Comparison of ENCODE assay signal across 8 cellular contexts in the genomic region with DNA sequence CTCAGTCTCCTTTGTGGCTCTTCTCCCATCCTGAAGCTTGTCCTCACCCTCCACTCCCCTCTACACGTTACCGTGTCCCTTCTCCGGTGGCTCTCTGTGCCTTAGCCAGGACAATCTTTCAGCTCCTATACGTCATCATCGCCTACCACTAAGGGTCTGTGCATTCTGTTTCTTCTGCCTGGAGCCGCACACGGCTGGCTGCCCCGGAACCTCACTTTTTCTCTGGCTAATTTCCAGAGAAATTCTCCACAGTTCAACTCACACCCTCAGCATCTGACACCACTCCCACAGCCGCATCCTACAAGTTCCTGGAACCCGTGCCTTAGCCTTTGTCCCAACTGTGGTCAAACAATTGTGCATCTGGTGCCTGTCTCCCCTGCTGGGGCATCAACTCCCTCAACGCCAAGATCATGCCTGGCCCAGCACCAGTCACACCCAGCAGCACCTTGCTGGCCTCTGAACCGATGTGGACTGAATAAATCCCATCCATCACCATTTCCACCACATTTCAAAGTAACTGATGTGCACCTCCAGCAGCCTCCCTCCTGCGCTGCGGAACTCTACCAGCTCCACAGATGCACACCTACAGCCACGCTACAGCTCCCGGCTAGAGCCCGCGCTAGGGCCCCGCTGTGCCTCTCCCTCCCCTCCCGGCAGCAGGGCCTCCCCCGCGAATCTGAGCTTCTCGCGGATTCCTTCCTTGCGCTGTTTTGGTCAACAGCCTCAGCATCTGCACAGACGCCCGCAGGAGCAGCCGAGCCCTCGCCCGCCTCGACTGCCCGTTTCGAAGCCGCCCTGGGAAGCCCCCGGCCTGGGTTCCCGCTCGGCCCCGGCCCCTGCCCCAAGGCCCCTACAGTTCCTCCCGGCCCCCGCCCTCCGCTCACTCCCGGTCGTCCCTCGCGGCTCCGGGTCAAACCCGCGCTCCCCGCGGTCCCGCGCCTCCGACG. TPM values are rescaled to one million over a fixed set of nuclear protein-coding genes. Genes with fewer than 3 reads are reported as not detected.
DNase-seq lines count a peak whose midpoint lies in the region; ATAC-seq and TF ChIP-seq lines count a peak whose summit lies in the region.

No MANE protein-coding gene starts in this region.

- no peaks in the 10 kb centered on the region for H3K9me3 Mint-ChIP-seq in activated naive CD4-positive, alpha-beta T cell treated with anti-CD3 and anti-CD28 coated beads, Interleukin-2, amount 10 ng/mL, durations not matched to agents 7 days and 5 days

- H3F3A ChIP-seq in PC-3 (ENCODE audit: low read length, unreplicated experiment) = peaks cover 9% of the 10 kb centered on the region

- TF ChIP-seq CTCF in AG09309 (IDR thresholded peaks at IDR 0.05; ENCODE audit: control insufficient read depth, insufficient read depth, low read depth, low read length, missing control alignments) (no peak), PC-3 (conservative IDR thresholded peaks at IDR 0.05; ENCODE audit: low read depth, low read length) (no peak), heart right ventricle (IDR thresholded peaks at IDR 0.05) (no peak)

- peak overlapping the region; percentile 86 for H3K27ac Mint-ChIP-seq in activated naive CD4-positive, alpha-beta T cell treated with anti-CD3 and anti-CD28 coated beads, Interleukin-2, amount 10 ng/mL, durations not matched to agents 7 days and 5 days

- BruUV-seq in PC-3 (replicated peaks; lab: Mats Ljungman, UMichigan) = no TSS peak

- H3K4me3 ChIP-seq in AG09309 (ENCODE audit: control insufficient read depth, low read depth, low read length) = peak overlapping the region; percentile 76
- peak overlapping the region; percentile 92 for H3K4me3 ChIP-seq in PC-3 (ENCODE audit: low read length)
- H3K4me3 ChIP-seq in heart right ventricle = peak overlapping the region; percentile 60 to 98 (median 88)

- H3K27me3 ChIP-seq in PC-3 (ENCODE audit: low read length) (no peaks in the 10 kb centered on the region), heart right ventricle (no peaks in the 10 kb centered on the region)

- peaks cover 45% of the 10 kb centered on the region for H3K4me1 Mint-ChIP-seq in activated naive CD4-positive, alpha-beta T cell treated with anti-CD3 and anti-CD28 coated beads, Interleukin-2, amount 10 ng/mL, durations not matched to agents 7 days and 5 days

- H3K36me3 Mint-ChIP-seq in activated naive CD4-positive, alpha-beta T cell treated with anti-CD3 and anti-CD28 coated beads, Interleukin-2, amount 10 ng/mL, durations not matched to agents 7 days and 5 days = peaks cover 12% of the 10 kb centered on the region

- WGBS in heart right ventricle, 2 donors = 1 to 3% methylated on average over 51 to 54 of the region's 54 CpGs

- POLR2A ChIA-PET in PC-3 (lab: Charles Lee; ENCODE audit: unreplicated experiment) = no interaction called here

- intact Hi-C loops in PC-3 (cut with micrococcal nuclease) = loop anchor here (2.0 kb wide), 1 partner anchor 41 kb away; no protein-coding TSS in a partner anchor
- intact Hi-C loops in heart right ventricle (cut with DNase I) = loop anchor here in 3 of 10 donors (1.0 to 5.0 kb wide), 5 partner anchors 18 to 57 kb away; partner anchors contain the start of gene ADPRHL1 (in 2 of the 3)

- H3K79me2 ChIP-seq in PC-3 (ENCODE audit: low read length) = peaks cover 83% of the 10 kb centered on the region

- H3K27me3 Mint-ChIP-seq in activated naive CD4-positive, alpha-beta T cell treated with anti-CD3 and anti-CD28 coated beads, Interleukin-2, amount 10 ng/mL, durations not matched to agents 7 days and 5 days = peaks cover 4% of the 10 kb centered on the region

- peak overlapping the region; percentile 88 for H3K4me2 ChIP-seq in PC-3 (ENCODE audit: low read length)

- peak overlapping the region; percentile 71 for H2AFZ ChIP-seq in PC-3 (ENCODE audit: low read length)

- peak overlapping the region; percentile 86 for H3K4me3 Mint-ChIP-seq in activated naive CD4-positive, alpha-beta T cell treated with anti-CD3 and anti-CD28 coated beads, Interleukin-2, amount 10 ng/mL, durations not matched to agents 7 days and 5 days

- CTCF ChIA-PET in PC-3 (lab: Charles Lee) = no interaction called here
- CTCF ChIA-PET in activated naive CD4-positive, alpha-beta T cell treated with anti-CD3 and anti-CD28 coated beads, Interleukin-2, amount 10 ng/mL, durations not matched to agents 7 days and 5 days (lab: Charles Lee) = interaction anchor here (0.7 to 1.4 kb wide), 5 partner anchors 9 to 192 kb away, joined by 3 to 4 read pairs (median 3); partner anchors contain the start of gene LAMP1

- DNase-seq in AG09309 (ENCODE audit: low read depth) (no peak), PC-3 (peak; percentile 9), heart right ventricle (peak in 1 of 2 donors; percentile 33), putamen (ENCODE audit: low spot score) (peak; percentile 53), NCI-H2196 (lab: John Stamatoyannopoulos, UW; ENCODE audit: unreplicated experiment) (no peak)
- DNase-seq in activated naive CD4-positive, alpha-beta T cell treated with anti-CD3 and anti-CD28 coated beads, Interleukin-2, amount 10 ng/mL, durations not matched to agents 7 days and 5 days = peak; percentile 58

- H3K9me2 ChIP-seq in PC-3 (replicated peaks; ENCODE audit: low read length) = no peaks in the 10 kb centered on the region

- peaks cover 45% of the 10 kb centered on the region for H3K4me1 ChIP-seq in PC-3 (ENCODE audit: insufficient read depth, low read length)
- peaks cover 6 to 86% (median 74%) of the 10 kb centered on the region in 9 donors for H3K4me1 ChIP-seq in heart right ventricle

- no peaks in the 10 kb centered on the region for H3K36me3 ChIP-seq in PC-3 (ENCODE audit: low read depth, low read length)
- peaks cover 0 to 8% (median 0%) of the 10 kb centered on the region in 9 donors for H3K36me3 ChIP-seq in heart right ventricle

- no peaks in the 10 kb centered on the region for H3K9me3 ChIP-seq in PC-3 (ENCODE audit: low read length)
- H3K9me3 ChIP-seq in heart right ventricle = no peaks in the 10 kb centered on the region

- H4K20me1 ChIP-seq in PC-3 (ENCODE audit: low read length) = peaks cover 13% of the 10 kb centered on the region; the same call in 1 of the 2 replicates

- H3K9ac ChIP-seq in PC-3 (ENCODE audit: low read length) = peak overlapping the region; percentile 93

- H3K27ac ChIP-seq in PC-3 (ENCODE audit: low read length) (peak overlapping the region; percentile 94), heart right ventricle (peak overlapping the region; percentile 79 to 94 (median 92))

- ATAC-seq in GM19043 (IDR thresholded peaks at IDR 0.05; ENCODE audit: low read depth, unreplicated experiment) (peak; percentile 18), HG03196 (IDR thresholded peaks at IDR 0.05; ENCODE audit: unreplicated experiment) (peak; percentile 17), PC-3 (peak; percentile 4), heart right ventricle (peak in 4 of 8 donors; percentile 2 to 4 (median 3))

RNA-seq across cellular contexts. Expression of gene DCUN1D2, which starts 0.7 kb away (rescaled TPM):
- total RNA-seq in PC-3 (2014; rRNA removed) = 11.6 and 15.0 TPM in 2 replicates
- 100 to 1,000 TPM in 9 of 10 donors, 10 to 100 TPM in 1; 97.7 to 307 (median 225) TPM for total RNA-seq in heart right ventricle
- polyA plus RNA-seq in heart right ventricle = 10 to 100 TPM; 40.9 to 73.3 TPM

RNA-seq across cellular contexts. Expression of gene ADPRHL1, which starts 36.5 kb away (rescaled TPM):
- 9.7 and 10.3 TPM in 2 replicates for total RNA-seq in PC-3 (2014; rRNA removed)
- total RNA-seq in heart right ventricle = 100 to 1,000 TPM; 381 to 939 (median 762) TPM
- polyA plus RNA-seq in heart right ventricle = 100 to 1,000 TPM; 163 to 192 TPM

Comparison
In these comparisons a context has a peak if more than half of its experiments do, and no peak if none do; other contexts are left out.
1. DNase-seq: peak in PC-3 (single experiment), activated naive CD4-positive, alpha-beta T cell treated with anti-CD3 and anti-CD28 coated beads, Interleukin-2, amount 10 ng/mL, durations not matched to agents 7 days and 5 days (single experiment) and putamen (single experiment); none in AG09309 (single experiment) and NCI-H2196 (single experiment).
2. RNA of gene ADPRHL1, which starts 36.5 kb away (total RNA-seq): 381 to 939 TPM in heart right ventricle; 9.7 to 10.3 TPM in PC-3; every median in the first group is over 10 times any median in the second.
3. Peak in every context shown above with its lines, with median percentiles within 50 percentile points of each other: H3K4me3 ChIP-seq.